Comparison of ENCODE assay signal across 30 cellular contexts in genomic region chr16:31502981-31503380, GRCh38. TPM values are rescaled to one million over a fixed set of nuclear protein-coding genes. Genes with fewer than 3 reads are reported as not detected.
A peak's percentile ranks its signal among the peaks of the same experiment; 100 is the strongest.
DNase-seq lines count a peak whose midpoint lies in the region; ATAC-seq and TF ChIP-seq lines count a peak whose summit lies in the region.
"Had no signal": no experiment of that assay in that cellular context is flagged by ENCODE, and none has a peak within 500 bp of the region (broad histone marks: within the 10 kb centered on the region; RNA-seq: fewer than 3 reads in every experiment).

No MANE protein-coding gene starts in this region.

- POLR2A ChIA-PET in MCF 10A (lab: Yijun Ruan, JAX), result interaction anchor here (1.2 kb wide), 1 partner anchor 13 kb away, joined by 3 read pairs; no protein-coding TSS in a partner anchor

- no peak overlapping the region for H2AFZ ChIP-seq in mammary epithelial cell (ENCODE audit: low read depth, low read length)

- H3K4me1 Mint-ChIP-seq in MCF 10A (ENCODE audit: insufficient read depth, unreplicated experiment), result peaks cover 7% of the 10 kb centered on the region

- H3K9me3 Mint-ChIP-seq in MCF 10A (ENCODE audit: unreplicated experiment), result no peaks in the 10 kb centered on the region
- H3K9me3 Mint-ChIP-seq: activated CD4-positive, alpha-beta T cell treated with anti-CD3 and anti-CD28 coated beads, Interleukin-2, amount 10 ng/mL, durations not matched to agents 24 days and 14 days; activated naive CD4-positive, alpha-beta T cell treated with anti-CD3 and anti-CD28 coated beads, Interleukin-2, amount 10 ng/mL, durations not matched to agents 7 days and 5 days; stimulated activated naive B cell treated with anti-CD40 and anti-IgM and Interleukin-4, amounts not matched to agents 10 μg/mL and 1 μg/mL and 100 μg/mL, for 72 hours; T-helper 1 cell treated with Interleukin-12 subunit alpha and Interleukin-12 subunit beta and Interleukin-4 antibody, amounts not matched to agents 30 μg/mL and 1 μg/mL, for 36 hours had no signal

- dilution Hi-C loops in mammary epithelial cell (cut with HindIII; ENCODE audit: low sequenced_read_pairs), result no loop called here

- no peaks in the 10 kb centered on the region for H3K9me3 ChIP-seq in mammary epithelial cell (replicated peaks; ENCODE audit: insufficient read depth, low read length)
- H3K9me3 ChIP-seq in lower lobe of right lung, result no peaks in the 10 kb centered on the region
- H3K9me3 ChIP-seq in suprapubic skin, result no peaks in the 10 kb centered on the region
- H3K9me3 ChIP-seq: ascending aorta, BE2C, prostate gland, tibial artery had no signal

- H3K4me1 ChIP-seq in mammary epithelial cell (ENCODE audit: insufficient read depth, low read length) (peaks cover 6% of the 10 kb centered on the region), lower lobe of right lung (peaks cover 49% of the 10 kb centered on the region), suprapubic skin (peaks cover 20% of the 10 kb centered on the region)
- H3K4me1 ChIP-seq: BE2C had no signal

- H3K27ac ChIP-seq in mammary epithelial cell (ENCODE audit: insufficient read depth, low read depth, low read length), result no peak overlapping the region
- H3K27ac ChIP-seq in lower lobe of right lung, result peak overlapping the region; percentile 53
- no peak overlapping the region for H3K27ac ChIP-seq in suprapubic skin
- H3K27ac ChIP-seq: prostate gland, tibial artery had no signal

- no peaks in the 10 kb centered on the region for H3K27me3 Mint-ChIP-seq in MCF 10A (ENCODE audit: insufficient read depth, unreplicated experiment)
- H3K27me3 Mint-ChIP-seq: activated CD4-positive, alpha-beta T cell treated with anti-CD3 and anti-CD28 coated beads, Interleukin-2, amount 10 ng/mL, durations not matched to agents 24 days and 14 days; activated naive CD4-positive, alpha-beta T cell treated with anti-CD3 and anti-CD28 coated beads, Interleukin-2, amount 10 ng/mL, durations not matched to agents 7 days and 5 days; stimulated activated naive B cell treated with anti-CD40 and anti-IgM and Interleukin-4, amounts not matched to agents 10 μg/mL and 1 μg/mL and 100 μg/mL, for 72 hours had no signal

- no peak overlapping the region for H3K4me3 Mint-ChIP-seq in MCF 10A (ENCODE audit: unreplicated experiment)
- H3K4me3 Mint-ChIP-seq: activated CD4-positive, alpha-beta T cell treated with anti-CD3 and anti-CD28 coated beads, Interleukin-2, amount 10 ng/mL, durations not matched to agents 24 days and 14 days; activated naive CD4-positive, alpha-beta T cell treated with anti-CD3 and anti-CD28 coated beads, Interleukin-2, amount 10 ng/mL, durations not matched to agents 7 days and 5 days; stimulated activated naive B cell treated with anti-CD40 and anti-IgM and Interleukin-4, amounts not matched to agents 10 μg/mL and 1 μg/mL and 100 μg/mL, for 72 hours; T-helper 1 cell treated with Interleukin-12 subunit alpha and Interleukin-12 subunit beta and Interleukin-4 antibody, amounts not matched to agents 30 μg/mL and 1 μg/mL, for 36 hours had no signal

- TF ChIP-seq EP300 in suprapubic skin (IDR thresholded peaks at IDR 0.05), result no peak

- ATAC-seq in lower lobe of right lung, result peak; percentile 78 to 83
- ATAC-seq in HG02763 (IDR thresholded peaks at IDR 0.05; ENCODE audit: unreplicated experiment), result no peak
- ATAC-seq: left cardiac atrium; stimulated activated naive B cell treated with anti-CD40 and anti-IgM and Interleukin-4, amounts not matched to agents 10 μg/mL and 1 μg/mL and 100 μg/mL, for 72 hours had no signal

- TF ChIP-seq POLR2A in suprapubic skin (IDR thresholded peaks at IDR 0.05), result no peak

- H3K36me3 Mint-ChIP-seq in MCF 10A (ENCODE audit: insufficient read depth, unreplicated experiment), result peaks cover 13% of the 10 kb centered on the region

- BruUV-seq in MCF 10A (replicated peaks; lab: Mats Ljungman, UMichigan) (no TSS peak), mammary epithelial cell (replicated peaks; lab: Mats Ljungman, UMichigan) (no TSS peak)

- H3K27me3 ChIP-seq in mammary epithelial cell (ENCODE audit: insufficient read depth, low read length) (no peaks in the 10 kb centered on the region), lower lobe of right lung (ENCODE audit: low read depth) (no peaks in the 10 kb centered on the region), suprapubic skin (no peaks in the 10 kb centered on the region)
- H3K27me3 ChIP-seq: ascending aorta, BE2C, tibial artery had no signal

- CTCF ChIA-PET in MCF 10A (lab: Yijun Ruan, JAX) (interaction anchor here (1.1 to 2.0 kb wide), 3 partner anchors 28 to 365 kb away, joined by 3 to 6 read pairs (median 3); no protein-coding TSS in a partner anchor), mammary epithelial cell (lab: Charles Lee; ENCODE audit: low non-redundant PET) (interaction anchor here (0.7 kb wide), 1 partner anchor 44 kb away, joined by 3 read pairs; the partner anchor contains the start of gene ARMC5)

- intact Hi-C loops in MCF 10A (cut with micrococcal nuclease), result no loop called here
- intact Hi-C loops in mammary epithelial cell (cut with micrococcal nuclease), result no loop called here
- intact Hi-C loops in lower lobe of right lung (cut with DNase I), result no loop called here

- no peak overlapping the region for H3K4me2 ChIP-seq in mammary epithelial cell (ENCODE audit: insufficient read depth, low read depth, low read length)

- H3K4me3 ChIP-seq in mammary epithelial cell (replicated peaks in 1 of 3; ENCODE audit: insufficient read depth in 1 of 3, low read depth in 2 of 3, low read length in 3 of 3), result no peak overlapping the region
- no peak overlapping the region for H3K4me3 ChIP-seq in choroid plexus epithelial cell (ENCODE audit: low read depth, low read length)
- no peak overlapping the region for H3K4me3 ChIP-seq in lower lobe of right lung
- H3K4me3 ChIP-seq in suprapubic skin, result no peak overlapping the region
- H3K4me3 ChIP-seq: ascending aorta, prostate gland, tibial artery had no signal

- TF ChIP-seq CTCF in MCF 10A (IDR thresholded peaks at IDR 0.05; ENCODE audit: unreplicated experiment), result no peak
- TF ChIP-seq CTCF in mammary epithelial cell (conservative IDR thresholded peaks at IDR 0.05 in 1 of 2, IDR thresholded peaks at IDR 0.05 in 1 of 2; ENCODE audit: extremely low read depth in 1 of 2, insufficient read depth in 1 of 2, low read depth in 1 of 2, low read length in 2 of 2), result no peak
- no peak for TF ChIP-seq CTCF in choroid plexus epithelial cell (conservative IDR thresholded peaks at IDR 0.05; ENCODE audit: low read depth, low read length)
- no peak for TF ChIP-seq CTCF in lower lobe of right lung (IDR thresholded peaks at IDR 0.05)
- TF ChIP-seq CTCF in suprapubic skin (IDR thresholded peaks at IDR 0.05), result no peak

- DNase-seq in MCF 10A (ENCODE audit: unreplicated experiment), result no peak
- no peak for DNase-seq in mammary epithelial cell
- DNase-seq in choroid plexus epithelial cell (ENCODE audit: low read depth), result peak; percentile 44
- DNase-seq in lower lobe of right lung, result no peak
- DNase-seq in NCI-H2227 (lab: John Stamatoyannopoulos, UW; ENCODE audit: unreplicated experiment), result no peak
- DNase-seq in stimulated activated CD8-positive, alpha-beta memory T cell treated with anti-CD3 and anti-CD28 coated beads, Interleukin-4, amount 100 ng/mL, for 48 hours, result no peak
- no peak for DNase-seq in suprapubic skin (ENCODE audit: low spot score in 2 of 2)
- DNase-seq: activated CD4-positive, alpha-beta T cell treated with anti-CD3 and anti-CD28 coated beads, Interleukin-2, amount 10 ng/mL, durations not matched to agents 24 days and 14 days; activated naive CD4-positive, alpha-beta T cell treated with anti-CD3 and anti-CD28 coated beads, Interleukin-2, amount 10 ng/mL, durations not matched to agents 7 days and 5 days; BE2C; effector CD8-positive, alpha-beta T cell; erythroblast; glutamatergic neuron; HCEC 1CT; left cardiac atrium; midbrain; NCI-H1436; NCI-H526 treated with DMSO at 0.1 percent for 48 hours; small intestine; stimulated activated CD4-positive, alpha-beta T cell treated with anti-CD3 and anti-CD28 coated beads, Interleukin-2, amount 100 ng/mL, for 24 hours; stimulated activated naive B cell treated with anti-CD40 and anti-IgM and Interleukin-4, amounts not matched to agents 10 μg/mL and 1 μg/mL and 100 μg/mL, for 72 hours; tibial artery had no signal

- H4K20me1 ChIP-seq in mammary epithelial cell (ENCODE audit: insufficient read depth, low read length), result no peaks in the 10 kb centered on the region

- H3K9ac ChIP-seq in mammary epithelial cell (ENCODE audit: insufficient read depth, low read length), result no peak overlapping the region

- in situ Hi-C loops in mammary epithelial cell (cut with MboI; ENCODE audit: low sequenced_read_pairs in 2 of 2), result loop anchor here in 1 of 2 donors (10.0 kb wide), 1 partner anchor 192 kb away; no protein-coding TSS in a partner anchor

- no peaks in the 10 kb centered on the region for H3K36me3 ChIP-seq in mammary epithelial cell (ENCODE audit: insufficient read depth, low read length)
- peaks cover 35% of the 10 kb centered on the region for H3K36me3 ChIP-seq in lower lobe of right lung
- H3K36me3 ChIP-seq in suprapubic skin, result peaks cover 27% of the 10 kb centered on the region
- H3K36me3 ChIP-seq: BE2C had no signal

- peaks cover 17% of the 10 kb centered on the region for H3K79me2 ChIP-seq in mammary epithelial cell (ENCODE audit: insufficient read depth, low read length)

- H3K27ac Mint-ChIP-seq in MCF 10A (ENCODE audit: low read depth, unreplicated experiment), result peak overlapping the region; percentile 31
- H3K27ac Mint-ChIP-seq: activated CD4-positive, alpha-beta T cell treated with anti-CD3 and anti-CD28 coated beads, Interleukin-2, amount 10 ng/mL, durations not matched to agents 24 days and 14 days; T-helper 1 cell treated with Interleukin-12 subunit alpha and Interleukin-12 subunit beta and Interleukin-4 antibody, amounts not matched to agents 30 μg/mL and 1 μg/mL, for 36 hours had no signal

RNA-seq across cellular contexts. Expression of gene RUSF1, which starts 5.2 kb away (rescaled TPM):
- total RNA-seq in MCF 10A (2022) (72.0 and 88.8 TPM in 2 replicates), mammary epithelial cell (10 to 100 TPM; 40.5 to 46.5 TPM), lower lobe of right lung (54.9 TPM), suprapubic skin (100 to 1,000 TPM in 1 of 4 donors, 10 to 100 TPM in 3; 44.6 to 109 (median 56.1) TPM)
- polyA plus RNA-seq in mammary epithelial cell, result 16.2 TPM
- 22.3 TPM for polyA minus RNA-seq in mammary epithelial cell

RNA-seq across cellular contexts. Expression of gene SLC5A2, which starts 20.1 kb away (rescaled TPM):
- total RNA-seq in MCF 10A (2022) (not detected in 2 replicates), mammary epithelial cell (under 1 TPM in 1 of 2 donors, not detected in 1; 0.66 TPM), lower lobe of right lung (2.0 TPM), suprapubic skin (1 to 10 TPM in 2 of 4 donors, not detected in 2; 1.1 to 1.4 TPM)
- 0.17 TPM for polyA plus RNA-seq in mammary epithelial cell
- not detected for polyA minus RNA-seq in mammary epithelial cell
- total RNA-seq: A172; activated CD4-positive, alpha-beta T cell treated with anti-CD3 and anti-CD28 coated beads, Interleukin-2, amount 10 ng/mL, durations not matched to agents 24 days and 14 days; Daoy; left cardiac atrium; RPMI7951 had no signal
- polyA plus RNA-seq: neural cell had no signal

RNA-seq across cellular contexts. Expression of gene AHSP, which starts 24.7 kb away (rescaled TPM):
- not detected in 2 replicates for total RNA-seq in MCF 10A (2022)
- not detected for total RNA-seq in mammary epithelial cell
- not detected for polyA plus RNA-seq in mammary epithelial cell
- not detected for polyA minus RNA-seq in mammary epithelial cell
- not detected for total RNA-seq in lower lobe of right lung
- not detected for total RNA-seq in suprapubic skin
- total RNA-seq: A172; activated CD4-positive, alpha-beta T cell treated with anti-CD3 and anti-CD28 coated beads, Interleukin-2, amount 10 ng/mL, durations not matched to agents 24 days and 14 days; ascending aorta; Daoy; left cardiac atrium; prostate gland; RPMI7951 had no signal
- polyA plus RNA-seq: neural cell, small intestine had no signal

RNA-seq across cellular contexts. Expression of gene TGFB1I1, which starts 31.0 kb away (rescaled TPM):
- total RNA-seq in MCF 10A (2022), result 14.2 and 14.7 TPM in 2 replicates
- 10 to 100 TPM; 45.4 to 50.7 TPM for total RNA-seq in mammary epithelial cell
- polyA plus RNA-seq in mammary epithelial cell, result 22.7 TPM
- polyA minus RNA-seq in mammary epithelial cell, result 62.4 TPM
- total RNA-seq in lower lobe of right lung, result 32.5 TPM
- total RNA-seq in suprapubic skin, result 10 to 100 TPM; 13.2 to 18.8 (median 14.6) TPM

RNA-seq across cellular contexts. Expression of gene ARMC5, which starts 43.7 kb away (rescaled TPM):
- total RNA-seq in MCF 10A (2022) (8.1 and 10.1 TPM in 2 replicates), mammary epithelial cell (10 to 100 TPM in 1 of 2 donors, 1 to 10 TPM in 1; 8.7 to 10.7 TPM), lower lobe of right lung (9.6 TPM), suprapubic skin (10 to 100 TPM in 3 of 4 donors, 1 to 10 TPM in 1; 9.7 to 24.3 (median 17.9) TPM)
- 6.4 TPM for polyA plus RNA-seq in mammary epithelial cell
- polyA minus RNA-seq in mammary epithelial cell, result 9.8 TPM
